In the genomic region with DNA sequence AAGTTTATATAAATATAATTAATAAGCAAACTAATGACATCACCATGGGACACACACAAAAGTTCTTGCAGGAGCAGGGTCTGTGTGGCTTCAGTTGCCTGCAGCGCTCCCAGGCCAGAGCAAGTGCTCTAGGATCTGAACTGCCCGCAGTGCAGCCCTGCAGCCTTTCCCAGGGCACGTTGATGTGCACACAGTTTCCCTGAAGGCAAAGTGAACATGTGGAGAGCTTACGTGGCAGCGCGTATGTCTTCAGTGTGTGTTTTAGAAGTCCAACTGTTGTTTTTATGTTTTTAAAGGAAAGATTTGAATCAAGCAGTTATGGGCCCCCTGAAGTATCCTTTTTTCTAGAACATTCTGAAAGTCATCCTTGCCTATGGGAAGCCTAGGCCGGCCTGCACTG, we compare ENCODE assay signal across 1 cellular context.
TF ChIP-seq lines count a peak whose summit lies in the region.

No MANE protein-coding gene starts in this region.

TF ChIP-seq in WTC11, 78 proteins besides CTCF, POLR2A, EP300 and RAD21 (continued from another document):
- TF ChIP-seq, protein P1, sequence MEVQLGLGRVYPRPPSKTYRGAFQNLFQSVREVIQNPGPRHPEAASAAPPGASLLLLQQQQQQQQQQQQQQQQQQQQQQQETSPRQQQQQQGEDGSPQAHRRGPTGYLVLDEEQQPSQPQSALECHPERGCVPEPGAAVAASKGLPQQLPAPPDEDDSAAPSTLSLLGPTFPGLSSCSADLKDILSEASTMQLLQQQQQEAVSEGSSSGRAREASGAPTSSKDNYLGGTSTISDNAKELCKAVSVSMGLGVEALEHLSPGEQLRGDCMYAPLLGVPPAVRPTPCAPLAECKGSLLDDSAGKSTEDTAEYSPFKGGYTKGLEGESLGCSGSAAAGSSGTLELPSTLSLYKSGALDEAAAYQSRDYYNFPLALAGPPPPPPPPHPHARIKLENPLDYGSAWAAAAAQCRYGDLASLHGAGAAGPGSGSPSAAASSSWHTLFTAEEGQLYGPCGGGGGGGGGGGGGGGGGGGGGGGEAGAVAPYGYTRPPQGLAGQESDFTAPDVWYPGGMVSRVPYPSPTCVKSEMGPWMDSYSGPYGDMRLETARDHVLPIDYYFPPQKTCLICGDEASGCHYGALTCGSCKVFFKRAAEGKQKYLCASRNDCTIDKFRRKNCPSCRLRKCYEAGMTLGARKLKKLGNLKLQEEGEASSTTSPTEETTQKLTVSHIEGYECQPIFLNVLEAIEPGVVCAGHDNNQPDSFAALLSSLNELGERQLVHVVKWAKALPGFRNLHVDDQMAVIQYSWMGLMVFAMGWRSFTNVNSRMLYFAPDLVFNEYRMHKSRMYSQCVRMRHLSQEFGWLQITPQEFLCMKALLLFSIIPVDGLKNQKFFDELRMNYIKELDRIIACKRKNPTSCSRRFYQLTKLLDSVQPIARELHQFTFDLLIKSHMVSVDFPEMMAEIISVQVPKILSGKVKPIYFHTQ (CRISPR knock-in tag; IDR thresholded peaks at IDR 0.05) = no peak
- TF ChIP-seq NFE2L1 (CRISPR knock-in tag; IDR thresholded peaks at IDR 0.05) = no peak
